Comparison of ENCODE assay signal across 3 cellular contexts in the genomic region with DNA sequence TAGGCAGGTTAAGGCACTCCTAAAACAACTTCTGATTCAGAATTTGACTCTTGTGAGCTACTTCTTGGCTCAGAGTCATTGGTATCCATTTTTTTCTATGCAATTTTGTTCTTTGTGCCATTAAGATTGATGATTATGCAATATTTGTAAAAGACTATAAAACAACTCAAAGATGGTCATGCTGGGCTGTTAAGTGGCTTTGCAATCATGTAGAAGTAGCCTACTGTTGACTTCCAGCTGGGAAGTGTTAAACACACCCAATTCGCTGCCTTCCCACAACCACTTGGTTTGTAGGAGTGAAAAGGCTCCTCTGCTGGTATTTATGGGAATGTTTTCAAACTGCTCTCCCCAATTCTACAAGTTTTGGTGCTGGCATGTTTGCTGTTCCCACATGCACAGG.
A peak's percentile ranks its signal among the peaks of the same experiment; 100 is the strongest.
TF ChIP-seq lines count a peak whose summit lies in the region.

No MANE protein-coding gene starts in this region.

TF ChIP-seq in GM23338, 12 proteins besides CTCF, POLR2A, EP300 and RAD21:
- TF ChIP-seq STAT1 (IDR thresholded peaks at IDR 0.05; ENCODE audit: unreplicated experiment), result no peak
- TF ChIP-seq, protein P1, sequence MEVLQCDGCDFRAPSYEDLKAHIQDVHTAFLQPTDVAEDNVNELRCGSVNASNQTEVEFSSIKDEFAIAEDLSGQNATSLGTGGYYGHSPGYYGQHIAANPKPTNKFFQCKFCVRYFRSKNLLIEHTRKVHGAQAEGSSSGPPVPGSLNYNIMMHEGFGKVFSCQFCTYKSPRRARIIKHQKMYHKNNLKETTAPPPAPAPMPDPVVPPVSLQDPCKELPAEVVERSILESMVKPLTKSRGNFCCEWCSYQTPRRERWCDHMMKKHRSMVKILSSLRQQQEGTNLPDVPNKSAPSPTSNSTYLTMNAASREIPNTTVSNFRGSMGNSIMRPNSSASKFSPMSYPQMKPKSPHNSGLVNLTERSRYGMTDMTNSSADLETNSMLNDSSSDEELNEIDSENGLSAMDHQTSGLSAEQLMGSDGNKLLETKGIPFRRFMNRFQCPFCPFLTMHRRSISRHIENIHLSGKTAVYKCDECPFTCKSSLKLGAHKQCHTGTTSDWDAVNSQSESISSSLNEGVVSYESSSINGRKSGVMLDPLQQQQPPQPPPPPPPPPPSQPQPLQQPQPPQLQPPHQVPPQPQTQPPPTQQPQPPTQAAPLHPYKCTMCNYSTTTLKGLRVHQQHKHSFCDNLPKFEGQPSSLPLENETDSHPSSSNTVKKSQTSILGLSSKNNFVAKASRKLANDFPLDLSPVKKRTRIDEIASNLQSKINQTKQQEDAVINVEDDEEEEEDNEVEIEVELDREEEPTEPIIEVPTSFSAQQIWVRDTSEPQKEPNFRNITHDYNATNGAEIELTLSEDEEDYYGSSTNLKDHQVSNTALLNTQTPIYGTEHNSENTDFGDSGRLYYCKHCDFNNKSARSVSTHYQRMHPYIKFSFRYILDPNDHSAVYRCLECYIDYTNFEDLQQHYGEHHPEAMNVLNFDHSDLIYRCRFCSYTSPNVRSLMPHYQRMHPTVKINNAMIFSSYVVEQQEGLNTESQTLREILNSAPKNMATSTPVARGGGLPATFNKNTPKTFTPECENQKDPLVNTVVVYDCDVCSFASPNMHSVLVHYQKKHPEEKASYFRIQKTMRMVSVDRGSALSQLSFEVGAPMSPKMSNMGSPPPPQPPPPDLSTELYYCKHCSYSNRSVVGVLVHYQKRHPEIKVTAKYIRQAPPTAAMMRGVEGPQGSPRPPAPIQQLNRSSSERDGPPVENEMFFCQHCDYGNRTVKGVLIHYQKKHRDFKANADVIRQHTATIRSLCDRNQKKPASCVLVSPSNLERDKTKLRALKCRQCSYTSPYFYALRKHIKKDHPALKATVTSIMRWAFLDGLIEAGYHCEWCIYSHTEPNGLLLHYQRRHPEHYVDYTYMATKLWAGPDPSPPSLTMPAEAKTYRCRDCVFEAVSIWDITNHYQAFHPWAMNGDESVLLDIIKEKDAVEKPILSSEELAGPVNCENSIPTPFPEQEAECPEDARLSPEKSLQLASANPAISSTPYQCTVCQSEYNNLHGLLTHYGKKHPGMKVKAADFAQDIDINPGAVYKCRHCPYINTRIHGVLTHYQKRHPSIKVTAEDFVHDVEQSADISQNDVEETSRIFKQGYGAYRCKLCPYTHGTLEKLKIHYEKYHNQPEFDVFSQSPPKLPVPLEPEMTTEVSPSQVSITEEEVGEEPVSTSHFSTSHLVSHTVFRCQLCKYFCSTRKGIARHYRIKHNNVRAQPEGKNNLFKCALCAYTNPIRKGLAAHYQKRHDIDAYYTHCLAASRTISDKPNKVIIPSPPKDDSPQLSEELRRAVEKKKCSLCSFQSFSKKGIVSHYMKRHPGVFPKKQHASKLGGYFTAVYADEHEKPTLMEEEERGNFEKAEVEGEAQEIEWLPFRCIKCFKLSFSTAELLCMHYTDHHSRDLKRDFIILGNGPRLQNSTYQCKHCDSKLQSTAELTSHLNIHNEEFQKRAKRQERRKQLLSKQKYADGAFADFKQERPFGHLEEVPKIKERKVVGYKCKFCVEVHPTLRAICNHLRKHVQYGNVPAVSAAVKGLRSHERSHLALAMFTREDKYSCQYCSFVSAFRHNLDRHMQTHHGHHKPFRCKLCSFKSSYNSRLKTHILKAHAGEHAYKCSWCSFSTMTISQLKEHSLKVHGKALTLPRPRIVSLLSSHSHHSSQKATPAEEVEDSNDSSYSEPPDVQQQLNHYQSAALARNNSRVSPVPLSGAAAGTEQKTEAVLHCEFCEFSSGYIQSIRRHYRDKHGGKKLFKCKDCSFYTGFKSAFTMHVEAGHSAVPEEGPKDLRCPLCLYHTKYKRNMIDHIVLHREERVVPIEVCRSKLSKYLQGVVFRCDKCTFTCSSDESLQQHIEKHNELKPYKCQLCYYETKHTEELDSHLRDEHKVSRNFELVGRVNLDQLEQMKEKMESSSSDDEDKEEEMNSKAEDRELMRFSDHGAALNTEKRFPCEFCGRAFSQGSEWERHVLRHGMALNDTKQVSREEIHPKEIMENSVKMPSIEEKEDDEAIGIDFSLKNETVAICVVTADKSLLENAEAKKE (CRISPR knock-in tag; IDR thresholded peaks at IDR 0.05), result 0 out of 2 replicates have a peak, but pooled peaks have one; percentile 4

TF ChIP-seq in IMR-90, 13 proteins besides CTCF, POLR2A, EP300 and RAD21:
- TF ChIP-seq CEBPB (IDR thresholded peaks at IDR 0.05; ENCODE audit: low read depth, low read length) (0 out of 2 replicates have a peak, but pooled peaks have one; percentile 4), FOS (IDR thresholded peaks at IDR 0.05; ENCODE audit: low read depth, low read length) (no peak)

TF ChIP-seq in H1, 55 proteins besides CTCF, POLR2A, EP300 and RAD21:
- TF ChIP-seq CEBPB (IDR thresholded peaks at IDR 0.05; ENCODE audit: low read depth, low read length), result peak; percentile 79
- no peak for TF ChIP-seq SIX5 (IDR thresholded peaks at IDR 0.05; ENCODE audit: low read depth, low read length)
- no peak for TF ChIP-seq SRF (IDR thresholded peaks at IDR 0.05; ENCODE audit: low read depth, low read length)
- TF ChIP-seq POLR2AphosphoS5 (IDR thresholded peaks at IDR 0.05; ENCODE audit: low read depth, low read length), result no peak
- no peak for TF ChIP-seq TAF1 (IDR thresholded peaks at IDR 0.05; ENCODE audit: low read depth, low read length)
- 0 out of 2 replicates have a peak, but pooled peaks have one; percentile 11 for TF ChIP-seq TEAD4 (IDR thresholded peaks at IDR 0.05; ENCODE audit: low read depth, low read length)
- TF ChIP-seq SAP30 (IDR thresholded peaks at IDR 0.05; ENCODE audit: insufficient read depth, insufficient replicate concordance, low read length), result no peak
- no peak for TF ChIP-seq SP4 (IDR thresholded peaks at IDR 0.05; ENCODE audit: low read length)
- TF ChIP-seq NANOG (IDR thresholded peaks at IDR 0.05; ENCODE audit: insufficient read depth, low read depth, low read length, poor library complexity, severe bottlenecking), result peak; percentile 90
